24 cellular contexts compared by ENCODE assay signal in genomic region chr4:40439519-40439918, GRCh38.
DNase-seq lines count a peak whose midpoint lies in the region; ATAC-seq and TF ChIP-seq lines count a peak whose summit lies in the region.
"Had no signal": no experiment of that assay in that cellular context is flagged by ENCODE, and none has a peak within 500 bp of the region (broad histone marks: within the 10 kb centered on the region; RNA-seq: fewer than 3 reads in every experiment).

No MANE protein-coding gene starts in this region.

- peak; percentile 60 for ATAC-seq in activated CD8-positive, alpha-beta T cell treated with anti-CD3 and anti-CD28 coated beads, Interleukin-2, amount 10 ng/mL, durations not matched to agents 7 days and 5 days
- ATAC-seq in activated CD8-positive, alpha-beta T cell treated with anti-CD3 and anti-CD28 coated beads for 36 hours, result no peak
- no peak for ATAC-seq in GM23338
- ATAC-seq in naive thymus-derived CD4-positive, alpha-beta T cell, result no peak
- ATAC-seq in HG02870 (IDR thresholded peaks at IDR 0.05; ENCODE audit: unreplicated experiment), result no peak
- ATAC-seq: A549; CD8-positive, alpha-beta T cell; Right ventricle myocardium inferior had no signal

- DNase-seq in activated CD8-positive, alpha-beta T cell treated with anti-CD3 and anti-CD28 coated beads, Interleukin-2, amount 10 ng/mL, durations not matched to agents 7 days and 5 days, result no peak
- no peak for DNase-seq in activated CD8-positive, alpha-beta T cell treated with anti-CD3 and anti-CD28 coated beads for 36 hours
- DNase-seq in GM23338 (ENCODE audit: low spot score), result no peak
- no peak for DNase-seq in naive thymus-derived CD4-positive, alpha-beta T cell
- no peak for DNase-seq in uterus
- no peak for DNase-seq in activated CD4-positive, alpha-beta memory T cell treated with anti-CD3 and anti-CD28 coated beads for 36 hours
- DNase-seq: Caco-2; CD8-positive, alpha-beta T cell; GM23248; H9; KBM-7; MG63; NCI-H1105 treated with DMSO at 0.1 percent for 48 hours; NCI-H146; NCI-H1930; NCI-H446; NCI-H524 treated with DMSO at 0.1 percent for 48 hours; NCI-H774 had no signal

- no peak overlapping the region for H2AFZ ChIP-seq in GM23338
- H2AFZ ChIP-seq: GM23248 had no signal

- H3K4me3 ChIP-seq in GM23338 (no peak overlapping the region), uterus (no peak overlapping the region)
- no peak overlapping the region for H3K4me3 ChIP-seq in naive thymus-derived CD4-positive, alpha-beta T cell (ENCODE audit: low read length)
- H3K4me3 ChIP-seq: A549, GM23248, MG63, SJSA1 had no signal

- peaks cover 7% of the 10 kb centered on the region for H3K79me2 ChIP-seq in GM23338 (replicated peaks; ENCODE audit: insufficient read depth)

- no peak overlapping the region for H3K4me3 Mint-ChIP-seq in activated CD8-positive, alpha-beta T cell treated with anti-CD3 and anti-CD28 coated beads, Interleukin-2, amount 10 ng/mL, durations not matched to agents 7 days and 5 days
- no peak overlapping the region for H3K4me3 Mint-ChIP-seq in activated CD8-positive, alpha-beta T cell treated with anti-CD3 and anti-CD28 coated beads for 36 hours
- H3K4me3 Mint-ChIP-seq in GM23338, result no peak overlapping the region
- H3K4me3 Mint-ChIP-seq in dendritic cell treated with granulocyte-macrophage colony-stimulating factor and Interleukin-4, amounts not matched to agents 40 ng/mL and 50 ng/mL, for 4 days, result no peak overlapping the region
- H3K4me3 Mint-ChIP-seq in naive thymus-derived CD4-positive, alpha-beta T cell, result peak overlapping the region in 7 of 10 donors; percentile 0 to 67 (median 47)
- no peak overlapping the region for H3K4me3 Mint-ChIP-seq in activated CD4-positive, alpha-beta memory T cell treated with anti-CD3 and anti-CD28 coated beads for 36 hours
- H3K4me3 Mint-ChIP-seq: CD8-positive, alpha-beta T cell; H9 had no signal

- H3F3A ChIP-seq in GM23338 (replicated peaks; ENCODE audit: low read depth), result peaks cover 2% of the 10 kb centered on the region; the same call in 1 of the 2 replicates

- H3K27ac ChIP-seq in GM23338 (ENCODE audit: low read depth), result 0 out of 2 replicates have a peak overlapping the region, but pooled peaks have one; percentile 15
- H3K27ac ChIP-seq in naive thymus-derived CD4-positive, alpha-beta T cell (ENCODE audit: low read depth, low read length), result peak overlapping the region; percentile 25
- no peak overlapping the region for H3K27ac ChIP-seq in uterus
- H3K27ac ChIP-seq: C4-2B, GM23248, SJSA1 had no signal

- peak overlapping the region; percentile 27 for H3K27ac Mint-ChIP-seq in activated CD8-positive, alpha-beta T cell treated with anti-CD3 and anti-CD28 coated beads, Interleukin-2, amount 10 ng/mL, durations not matched to agents 7 days and 5 days
- H3K27ac Mint-ChIP-seq in activated CD8-positive, alpha-beta T cell treated with anti-CD3 and anti-CD28 coated beads for 36 hours, result no peak overlapping the region
- no peak overlapping the region for H3K27ac Mint-ChIP-seq in GM23338
- H3K27ac Mint-ChIP-seq in dendritic cell treated with granulocyte-macrophage colony-stimulating factor and Interleukin-4, amounts not matched to agents 40 ng/mL and 50 ng/mL, for 4 days, result peak overlapping the region; percentile 25
- H3K27ac Mint-ChIP-seq in naive thymus-derived CD4-positive, alpha-beta T cell, result peak overlapping the region; percentile 18 to 88 (median 58)
- no peak overlapping the region for H3K27ac Mint-ChIP-seq in activated CD4-positive, alpha-beta memory T cell treated with anti-CD3 and anti-CD28 coated beads for 36 hours
- H3K27ac Mint-ChIP-seq: CD8-positive, alpha-beta T cell had no signal

- peaks cover 25% of the 10 kb centered on the region for H3K36me3 Mint-ChIP-seq in activated CD8-positive, alpha-beta T cell treated with anti-CD3 and anti-CD28 coated beads, Interleukin-2, amount 10 ng/mL, durations not matched to agents 7 days and 5 days (ENCODE audit: low read depth)
- peaks cover 2% of the 10 kb centered on the region for H3K36me3 Mint-ChIP-seq in activated CD8-positive, alpha-beta T cell treated with anti-CD3 and anti-CD28 coated beads for 36 hours (ENCODE audit: low read depth)
- H3K36me3 Mint-ChIP-seq in GM23338 (ENCODE audit: low read depth), result peaks cover 40% of the 10 kb centered on the region
- peaks cover 78% of the 10 kb centered on the region for H3K36me3 Mint-ChIP-seq in dendritic cell treated with granulocyte-macrophage colony-stimulating factor and Interleukin-4, amounts not matched to agents 40 ng/mL and 50 ng/mL, for 4 days (ENCODE audit: low read depth)
- peaks cover 0 to 26% (median 0%) of the 10 kb centered on the region in 5 donors for H3K36me3 Mint-ChIP-seq in naive thymus-derived CD4-positive, alpha-beta T cell
- no peaks in the 10 kb centered on the region for H3K36me3 Mint-ChIP-seq in activated CD4-positive, alpha-beta memory T cell treated with anti-CD3 and anti-CD28 coated beads for 36 hours
- H3K36me3 Mint-ChIP-seq: CD8-positive, alpha-beta T cell had no signal

- POLR2A ChIA-PET in activated CD8-positive, alpha-beta T cell treated with anti-CD3 and anti-CD28 coated beads, Interleukin-2, amount 10 ng/mL, durations not matched to agents 7 days and 5 days (lab: Charles Lee), result no interaction called here
- POLR2A ChIA-PET in activated CD8-positive, alpha-beta T cell treated with anti-CD3 and anti-CD28 coated beads for 36 hours (lab: Charles Lee), result interaction anchor here (1.2 kb wide), 1 partner anchor 109 kb away, joined by 3 read pairs; no protein-coding TSS in a partner anchor
- POLR2A ChIA-PET in naive thymus-derived CD4-positive, alpha-beta T cell (lab: Charles Lee), result interaction anchor here (0.6 to 0.8 kb wide), 2 partner anchors 15 to 277 kb away, joined by 3 to 6 read pairs; no protein-coding TSS in a partner anchor
- POLR2A ChIA-PET in activated CD4-positive, alpha-beta memory T cell treated with anti-CD3 and anti-CD28 coated beads for 36 hours (lab: Charles Lee), result interaction anchor here (0.5 to 0.9 kb wide), 2 partner anchors 12 to 1668 kb away, joined by 3 read pairs; no protein-coding TSS in a partner anchor

- H3K27me3 Mint-ChIP-seq in activated CD8-positive, alpha-beta T cell treated with anti-CD3 and anti-CD28 coated beads, Interleukin-2, amount 10 ng/mL, durations not matched to agents 7 days and 5 days (ENCODE audit: low read depth), result no peaks in the 10 kb centered on the region
- no peaks in the 10 kb centered on the region for H3K27me3 Mint-ChIP-seq in activated CD8-positive, alpha-beta T cell treated with anti-CD3 and anti-CD28 coated beads for 36 hours
- peaks cover 7% of the 10 kb centered on the region for H3K27me3 Mint-ChIP-seq in GM23338 (ENCODE audit: insufficient read depth, low read depth, poor library complexity)
- no peaks in the 10 kb centered on the region for H3K27me3 Mint-ChIP-seq in dendritic cell treated with granulocyte-macrophage colony-stimulating factor and Interleukin-4, amounts not matched to agents 40 ng/mL and 50 ng/mL, for 4 days
- peaks cover 0 to 3% (median 0%) of the 10 kb centered on the region in 5 donors for H3K27me3 Mint-ChIP-seq in naive thymus-derived CD4-positive, alpha-beta T cell
- H3K27me3 Mint-ChIP-seq in activated CD4-positive, alpha-beta memory T cell treated with anti-CD3 and anti-CD28 coated beads for 36 hours, result peaks cover 1% of the 10 kb centered on the region

- H3K4me2 ChIP-seq in GM23338, result no peak overlapping the region
- H3K4me2 ChIP-seq: A549 had no signal

- H3K4me1 ChIP-seq in GM23338 (ENCODE audit: insufficient read depth) (peaks cover 13% of the 10 kb centered on the region), uterus (no peaks in the 10 kb centered on the region)
- H3K4me1 ChIP-seq in naive thymus-derived CD4-positive, alpha-beta T cell (ENCODE audit: control insufficient read depth in 2 of 2, insufficient read depth in 2 of 2, low read length in 2 of 2), result peaks cover 0 to 10% of the 10 kb centered on the region in 2 donors
- H3K4me1 ChIP-seq: A549, SJSA1 had no signal

- H3K27me3 ChIP-seq in GM23338 (ENCODE audit: insufficient read depth) (no peaks in the 10 kb centered on the region), uterus (no peaks in the 10 kb centered on the region)
- no peaks in the 10 kb centered on the region for H3K27me3 ChIP-seq in naive thymus-derived CD4-positive, alpha-beta T cell (ENCODE audit: control insufficient read depth in 2 of 2, insufficient read depth in 2 of 2, low read length in 2 of 2)
- H3K27me3 ChIP-seq: MG63, SJSA1 had no signal

- CTCF ChIA-PET in activated CD8-positive, alpha-beta T cell treated with anti-CD3 and anti-CD28 coated beads, Interleukin-2, amount 10 ng/mL, durations not matched to agents 7 days and 5 days (lab: Charles Lee), result interaction anchor here (1.9 kb wide), 1 partner anchor 114 kb away, joined by 5 read pairs; no protein-coding TSS in a partner anchor
- CTCF ChIA-PET in activated CD8-positive, alpha-beta T cell treated with anti-CD3 and anti-CD28 coated beads for 36 hours (lab: Charles Lee), result interaction anchor here (1.2 to 1.4 kb wide), 2 partner anchors 9 to 45 kb away, joined by 3 read pairs; no protein-coding TSS in a partner anchor
- CTCF ChIA-PET in naive thymus-derived CD4-positive, alpha-beta T cell (lab: Charles Lee), result no interaction called here
- CTCF ChIA-PET in activated CD4-positive, alpha-beta memory T cell treated with anti-CD3 and anti-CD28 coated beads for 36 hours (lab: Charles Lee), result interaction anchor here (0.6 kb wide), 1 partner anchor 110 kb away, joined by 3 read pairs; no protein-coding TSS in a partner anchor

- intact Hi-C loops in activated CD8-positive, alpha-beta T cell treated with anti-CD3 and anti-CD28 coated beads for 36 hours (cut with micrococcal nuclease), result no loop called here
- intact Hi-C loops in dendritic cell treated with granulocyte-macrophage colony-stimulating factor and Interleukin-4, amounts not matched to agents 40 ng/mL and 50 ng/mL, for 4 days (cut with micrococcal nuclease), result no loop called here
- intact Hi-C loops in naive thymus-derived CD4-positive, alpha-beta T cell (cut with micrococcal nuclease), result no loop called here
- intact Hi-C loops in uterus (cut with DNase I; ENCODE audit: low total_unique reads), result no loop called here
- intact Hi-C loops in activated CD4-positive, alpha-beta memory T cell treated with anti-CD3 and anti-CD28 coated beads for 36 hours (cut with micrococcal nuclease), result loop anchor here (10.0 kb wide), 1 partner anchor 115 kb away; no protein-coding TSS in a partner anchor

- no peak for TF ChIP-seq CTCF in activated CD8-positive, alpha-beta T cell treated with anti-CD3 and anti-CD28 coated beads for 36 hours (IDR thresholded peaks at IDR 0.05)
- TF ChIP-seq CTCF in GM23338 (conservative IDR thresholded peaks at IDR 0.05; ENCODE audit: low read depth in 2 of 2), result no peak
- no peak for TF ChIP-seq CTCF in uterus (IDR thresholded peaks at IDR 0.05)

- no peak for TF ChIP-seq POLR2A in uterus (IDR thresholded peaks at IDR 0.05)

- H3K36me3 ChIP-seq in GM23338 (ENCODE audit: insufficient read depth) (0 out of 2 replicates have a peak, but pooled peaks cover 4% of the 10 kb centered on the region), uterus (no peaks in the 10 kb centered on the region)
- no peaks in the 10 kb centered on the region for H3K36me3 ChIP-seq in naive thymus-derived CD4-positive, alpha-beta T cell (ENCODE audit: control insufficient read depth in 2 of 3, insufficient read depth in 3 of 3, low read length in 3 of 3)
- H3K36me3 ChIP-seq: MG63, SJSA1 had no signal

- peaks cover 21% of the 10 kb centered on the region for H3K9me3 Mint-ChIP-seq in activated CD8-positive, alpha-beta T cell treated with anti-CD3 and anti-CD28 coated beads, Interleukin-2, amount 10 ng/mL, durations not matched to agents 7 days and 5 days (ENCODE audit: insufficient read depth)
- peaks cover 3% of the 10 kb centered on the region for H3K9me3 Mint-ChIP-seq in activated CD8-positive, alpha-beta T cell treated with anti-CD3 and anti-CD28 coated beads for 36 hours
- H3K9me3 Mint-ChIP-seq in GM23338, result no peaks in the 10 kb centered on the region
- peaks cover 9% of the 10 kb centered on the region for H3K9me3 Mint-ChIP-seq in dendritic cell treated with granulocyte-macrophage colony-stimulating factor and Interleukin-4, amounts not matched to agents 40 ng/mL and 50 ng/mL, for 4 days
- peaks cover 0 to 8% (median 0%) of the 10 kb centered on the region in 11 donors for H3K9me3 Mint-ChIP-seq in naive thymus-derived CD4-positive, alpha-beta T cell
- H3K9me3 Mint-ChIP-seq in activated CD4-positive, alpha-beta memory T cell treated with anti-CD3 and anti-CD28 coated beads for 36 hours, result peaks cover 4% of the 10 kb centered on the region
- H3K9me3 Mint-ChIP-seq: CD8-positive, alpha-beta T cell; H9 had no signal

- H3K9me3 ChIP-seq in naive thymus-derived CD4-positive, alpha-beta T cell (ENCODE audit: control insufficient read depth in 2 of 3, low read length in 3 of 3), result no peaks in the 10 kb centered on the region
- no peaks in the 10 kb centered on the region for H3K9me3 ChIP-seq in uterus
- H3K9me3 ChIP-seq: A549, Caco-2, MG63, SJSA1 had no signal

- H4K20me1 ChIP-seq in GM23338 (replicated peaks; ENCODE audit: insufficient read depth), result no peaks in the 10 kb centered on the region

- no peaks in the 10 kb centered on the region for H3K9me2 ChIP-seq in GM23338 (ENCODE audit: insufficient read depth)

- H3K4me1 Mint-ChIP-seq in activated CD8-positive, alpha-beta T cell treated with anti-CD3 and anti-CD28 coated beads, Interleukin-2, amount 10 ng/mL, durations not matched to agents 7 days and 5 days (ENCODE audit: low read depth), result peaks cover 55% of the 10 kb centered on the region
- peaks cover 18% of the 10 kb centered on the region for H3K4me1 Mint-ChIP-seq in activated CD8-positive, alpha-beta T cell treated with anti-CD3 and anti-CD28 coated beads for 36 hours (ENCODE audit: low read depth)
- peaks cover 18% of the 10 kb centered on the region for H3K4me1 Mint-ChIP-seq in GM23338
- H3K4me1 Mint-ChIP-seq in dendritic cell treated with granulocyte-macrophage colony-stimulating factor and Interleukin-4, amounts not matched to agents 40 ng/mL and 50 ng/mL, for 4 days (ENCODE audit: low read depth), result peaks cover 23% of the 10 kb centered on the region
- H3K4me1 Mint-ChIP-seq in naive thymus-derived CD4-positive, alpha-beta T cell, result peaks cover 0 to 52% (median 35%) of the 10 kb centered on the region in 7 donors
- H3K4me1 Mint-ChIP-seq in activated CD4-positive, alpha-beta memory T cell treated with anti-CD3 and anti-CD28 coated beads for 36 hours (ENCODE audit: low read depth), result peaks cover 7% of the 10 kb centered on the region

Comparison
In these comparisons a context has a peak if more than half of its experiments do, and no peak if none do; other contexts are left out.
1. H3K27ac Mint-ChIP-seq: peak in activated CD8-positive, alpha-beta T cell treated with anti-CD3 and anti-CD28 coated beads, Interleukin-2, amount 10 ng/mL, durations not matched to agents 7 days and 5 days (single experiment), dendritic cell treated with granulocyte-macrophage colony-stimulating factor and Interleukin-4, amounts not matched to agents 40 ng/mL and 50 ng/mL, for 4 days (single experiment) and naive thymus-derived CD4-positive, alpha-beta T cell (9 of 9); none in activated CD8-positive, alpha-beta T cell treated with anti-CD3 and anti-CD28 coated beads for 36 hours (single experiment), GM23338 (single experiment) and activated CD4-positive, alpha-beta memory T cell treated with anti-CD3 and anti-CD28 coated beads for 36 hours (single experiment).
2. H3K4me3 Mint-ChIP-seq: peak in naive thymus-derived CD4-positive, alpha-beta T cell (7 of 10); none in activated CD8-positive, alpha-beta T cell treated with anti-CD3 and anti-CD28 coated beads, Interleukin-2, amount 10 ng/mL, durations not matched to agents 7 days and 5 days (single experiment), activated CD8-positive, alpha-beta T cell treated with anti-CD3 and anti-CD28 coated beads for 36 hours (single experiment), GM23338 (single experiment), dendritic cell treated with granulocyte-macrophage colony-stimulating factor and Interleukin-4, amounts not matched to agents 40 ng/mL and 50 ng/mL, for 4 days (single experiment) and activated CD4-positive, alpha-beta memory T cell treated with anti-CD3 and anti-CD28 coated beads for 36 hours (single experiment).
3. H3K27ac ChIP-seq: peak in GM23338 (single experiment) and naive thymus-derived CD4-positive, alpha-beta T cell (single experiment); none in uterus (0 of 2).